Comparison of ENCODE assay signal across 19 cellular contexts in genomic region chr1:61277129-61277801, GRCh38.
DNase-seq lines count a peak whose midpoint lies in the region; ATAC-seq and TF ChIP-seq lines count a peak whose summit lies in the region.
"Had no signal": no experiment of that assay in that cellular context is flagged by ENCODE, and none has a peak within 500 bp of the region (broad histone marks: within the 10 kb centered on the region; RNA-seq: fewer than 3 reads in every experiment).

No MANE protein-coding gene starts in this region.

- no peak overlapping the region for H3K27ac Mint-ChIP-seq in CD4-positive, alpha-beta T cell
- H3K27ac Mint-ChIP-seq: activated T-helper 2 cell treated with anti-CD3 and anti-CD28 coated beads, Interferon-gamma antibody, Interleukin-2, Interleukin-4, amounts not matched to agents 10 μg/mL and 5 μg/mL and 100 μg/mL, durations not matched to agents 14 hours and 24 hours and 36 hours; CD14-positive monocyte had no signal

- no peak for TF ChIP-seq POLR2A in stomach (IDR thresholded peaks at IDR 0.05)

- no peaks in the 10 kb centered on the region for H3K4me1 Mint-ChIP-seq in CD4-positive, alpha-beta T cell (ENCODE audit: low read depth)

- no peaks in the 10 kb centered on the region for H3K9me3 Mint-ChIP-seq in CD4-positive, alpha-beta T cell
- H3K9me3 Mint-ChIP-seq: activated T-helper 2 cell treated with anti-CD3 and anti-CD28 coated beads, Interferon-gamma antibody, Interleukin-2, Interleukin-4, amounts not matched to agents 10 μg/mL and 5 μg/mL and 100 μg/mL, durations not matched to agents 14 hours and 24 hours and 36 hours; CD14-positive monocyte had no signal

- H3K36me3 ChIP-seq in GM23248 (ENCODE audit: low read depth) (no peaks in the 10 kb centered on the region), stomach (no peaks in the 10 kb centered on the region)
- H3K36me3 ChIP-seq: ovary, thyroid gland had no signal

- ATAC-seq in right cardiac atrium = peak; percentile 55 to 57
- no peak for ATAC-seq in CD4-positive, alpha-beta T cell (ENCODE audit: poor library complexity)

- H3K4me1 ChIP-seq in GM23248 (ENCODE audit: insufficient read depth) (no peaks in the 10 kb centered on the region), right cardiac atrium (ENCODE audit: control insufficient read depth, insufficient read depth, low read length) (peaks cover 2% of the 10 kb centered on the region), stomach (peaks cover 0 to 28% (median 10%) of the 10 kb centered on the region in 4 donors)

- CTCF ChIA-PET in CD4-positive, alpha-beta T cell (lab: Charles Lee) = no interaction called here

- WGBS in GM23248 (ENCODE audit: low coverage in 1 of 2, low lambda C conversion rate in 2 of 2, missing lambda C conversion rate in 2 of 2), 2 experiments = 28 to 39% methylated on average over 10 of the region's 10 CpGs
- 56% methylated on average over 10 of the region's 10 CpGs for WGBS in right cardiac atrium
- WGBS in stomach, 5 donors = 58 to 86% (median 79%) methylated on average over 10 of the region's 10 CpGs

- no peak overlapping the region for H3K9ac ChIP-seq in GM23248

- H3K36me3 Mint-ChIP-seq in CD4-positive, alpha-beta T cell (ENCODE audit: low read depth) = no peaks in the 10 kb centered on the region

- H3K79me2 ChIP-seq in GM23248 (ENCODE audit: insufficient read depth) = no peaks in the 10 kb centered on the region

- H3K9me3 ChIP-seq in GM23248 (ENCODE audit: low read depth) = no peaks in the 10 kb centered on the region
- H3K9me3 ChIP-seq in right cardiac atrium (ENCODE audit: control insufficient read depth, low read length) = no peaks in the 10 kb centered on the region
- H3K9me3 ChIP-seq in stomach = no peaks in the 10 kb centered on the region
- H3K9me3 ChIP-seq in CD4-positive, alpha-beta T cell (ENCODE audit: control insufficient read depth, low read length) = no peaks in the 10 kb centered on the region
- H3K9me3 ChIP-seq: ovary, thyroid gland had no signal

- intact Hi-C loops in right cardiac atrium (cut with DNase I) = no loop called here
- intact Hi-C loops in stomach (cut with DNase I; ENCODE audit: low total_unique reads) = no loop called here
- intact Hi-C loops in CD4-positive, alpha-beta T cell (cut with DNase I, micrococcal nuclease) = no loop called here

- H3K4me3 ChIP-seq in GM23248 (0 out of 2 replicates have a peak overlapping the region, but pooled peaks have one; percentile 16), coronary artery (peak overlapping the region; percentile 29), right cardiac atrium (ENCODE audit: low read length) (no peak overlapping the region), stomach (no peak overlapping the region)
- H3K4me3 ChIP-seq: ovary, thyroid gland had no signal

- DNase-seq in GM23248 (peak; percentile 6), coronary artery (ENCODE audit: low spot score) (no peak), right cardiac atrium (peak; percentile 35 to 76 (median 57)), stomach (no peak), islet precursor cell (no peak)
- no peak for DNase-seq in stimulated activated CD4-positive, alpha-beta T cell treated with anti-CD3 and anti-CD28 coated beads, Interleukin-2, amount 100 ng/mL, for 24 hours
- no peak for DNase-seq in CD4-positive, alpha-beta T cell
- no peak for DNase-seq in activated CD4-positive, alpha-beta T cell treated with anti-CD3 and anti-CD28 coated beads for 1 hour
- DNase-seq: KBM-7; kidney; NCI-H2029; NCI-H524; ovary; SHP77 treated with DMSO at 0.1 percent for 48 hours; stimulated activated CD4-positive, alpha-beta T cell treated with anti-CD3 and anti-CD28 coated beads, Interleukin-4, amount 100 ng/mL, for 24 hours; thyroid gland had no signal

- peak overlapping the region; percentile 38; the same call in 1 of the 2 replicates for H2AFZ ChIP-seq in GM23248

- H4K20me1 ChIP-seq in GM23248 (ENCODE audit: insufficient read depth) = no peaks in the 10 kb centered on the region

- no peak for TF ChIP-seq CTCF in coronary artery (IDR thresholded peaks at IDR 0.05)
- no peak for TF ChIP-seq CTCF in stomach (IDR thresholded peaks at IDR 0.05)
- TF ChIP-seq CTCF in CD4-positive, alpha-beta T cell (IDR thresholded peaks at IDR 0.05) = no peak

- no peak overlapping the region for H3K4me2 ChIP-seq in GM23248 (ENCODE audit: unreplicated experiment)

- H3K27ac ChIP-seq in GM23248 = no peak overlapping the region
- peak overlapping the region; percentile 65 to 84 for H3K27ac ChIP-seq in coronary artery
- H3K27ac ChIP-seq in right cardiac atrium (ENCODE audit: low read length) = peak overlapping the region; percentile 77
- H3K27ac ChIP-seq in stomach = peak overlapping the region in 4 of 5 donors; percentile 45 to 63 (median 54)
- no peak overlapping the region for H3K27ac ChIP-seq in CD4-positive, alpha-beta T cell (ENCODE audit: low read depth, low read length)
- H3K27ac ChIP-seq: ovary, VCaP had no signal

- H3K27me3 Mint-ChIP-seq in CD4-positive, alpha-beta T cell = no peaks in the 10 kb centered on the region

- H3K9me2 ChIP-seq in GM23248 (ENCODE audit: insufficient read depth) = no peaks in the 10 kb centered on the region

- H3F3A ChIP-seq in GM23248 (ENCODE audit: insufficient read depth) = no peaks in the 10 kb centered on the region

- POLR2A ChIA-PET in CD4-positive, alpha-beta T cell (lab: Charles Lee) = no interaction called here

- H3K4me3 Mint-ChIP-seq in CD4-positive, alpha-beta T cell = no peak overlapping the region
- H3K4me3 Mint-ChIP-seq: CD14-positive monocyte had no signal

- no peaks in the 10 kb centered on the region for H3K27me3 ChIP-seq in GM23248 (replicated peaks; ENCODE audit: insufficient read depth)
- H3K27me3 ChIP-seq in right cardiac atrium (ENCODE audit: control insufficient read depth, insufficient read depth) = no peaks in the 10 kb centered on the region
- H3K27me3 ChIP-seq in stomach = no peaks in the 10 kb centered on the region
- no peaks in the 10 kb centered on the region for H3K27me3 ChIP-seq in CD4-positive, alpha-beta T cell (ENCODE audit: control insufficient read depth, insufficient read depth, low read length)
- H3K27me3 ChIP-seq: ovary, thyroid gland had no signal

- in situ Hi-C loops in GM23248 (cut with MboI) = no loop called here

- TF ChIP-seq EP300 in stomach (IDR thresholded peaks at IDR 0.05) = no peak

Comparison
In these comparisons a context has a peak if more than half of its experiments do, and no peak if none do; other contexts are left out.
1. DNase-seq: peak in GM23248 (single experiment) and right cardiac atrium (3 of 3); none in coronary artery (single experiment), stomach (single experiment), stimulated activated CD4-positive, alpha-beta T cell treated with anti-CD3 and anti-CD28 coated beads, Interleukin-2, amount 100 ng/mL, for 24 hours (0 of 2), islet precursor cell (single experiment), CD4-positive, alpha-beta T cell (0 of 10) and activated CD4-positive, alpha-beta T cell treated with anti-CD3 and anti-CD28 coated beads for 1 hour (single experiment).
2. H3K27ac ChIP-seq: peak in coronary artery (2 of 2), right cardiac atrium (single experiment) and stomach (4 of 5); none in GM23248 (single experiment) and CD4-positive, alpha-beta T cell (single experiment).
3. H3K4me3 ChIP-seq: peak in GM23248 (single experiment) and coronary artery (single experiment); none in right cardiac atrium (single experiment) and stomach (0 of 4).